ENCODE assay signal across 8 cellular contexts in the genomic region with DNA sequence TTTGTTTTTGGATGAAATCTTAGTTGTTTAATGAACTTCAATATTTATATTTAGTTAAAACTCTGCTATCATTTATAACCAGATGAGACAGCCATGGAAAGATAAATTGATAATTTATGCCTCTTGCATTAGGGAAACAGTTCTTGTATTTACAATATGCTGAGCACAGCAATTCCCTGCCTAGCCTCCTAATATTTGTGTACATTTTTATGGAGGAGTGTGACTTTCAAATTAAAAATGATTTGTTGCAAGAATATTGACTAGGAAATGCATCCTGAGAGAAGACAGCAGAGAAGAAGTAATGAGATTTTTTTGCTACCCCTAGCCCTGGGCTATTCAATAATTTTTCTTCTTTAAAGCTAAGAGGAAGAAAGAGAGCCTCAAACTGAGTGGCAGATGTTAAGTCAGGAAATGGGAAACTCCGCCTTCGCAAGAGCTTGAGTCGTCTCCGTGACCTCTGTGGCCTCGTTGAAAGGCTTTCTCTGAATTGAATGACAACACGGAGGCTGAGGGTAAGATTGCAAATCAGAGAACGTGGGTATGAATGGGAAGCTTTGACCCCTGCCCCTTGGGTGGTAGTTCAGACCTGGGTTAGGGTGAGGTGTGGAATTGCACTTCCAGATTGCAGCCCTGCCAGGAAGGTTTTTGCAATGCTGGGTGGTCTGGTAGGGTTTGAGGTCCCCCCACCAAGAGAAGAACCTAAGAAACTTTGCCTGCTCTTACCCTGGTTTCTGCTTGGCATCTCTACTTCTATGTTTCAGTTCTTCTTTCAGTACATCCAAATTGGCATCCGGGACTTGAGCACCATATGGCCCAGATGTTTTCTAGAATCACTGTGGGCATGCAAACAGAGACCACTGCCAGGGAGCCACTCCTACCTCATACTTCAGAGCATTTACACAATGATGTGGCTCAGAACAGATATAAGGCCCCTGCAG.
DNase-seq lines count a peak whose midpoint lies in the region; ATAC-seq and TF ChIP-seq lines count a peak whose summit lies in the region.

No MANE protein-coding gene starts in this region.

- intact Hi-C loops in activated CD4-positive, alpha-beta T cell treated with anti-CD3 and anti-CD28 coated beads, Interleukin-2, amount 10 ng/mL, durations not matched to agents 24 days and 14 days (cut with micrococcal nuclease), result no loop called here
- intact Hi-C loops in aorta (cut with DNase I), result no loop called here

- no peak overlapping the region for H3K4me3 ChIP-seq in aorta (ENCODE audit: low read length in 2 of 2)

- H3K9me3 ChIP-seq in aorta (ENCODE audit: control insufficient read depth, low read length), result no peaks in the 10 kb centered on the region

- no peak overlapping the region for H3K4me3 Mint-ChIP-seq in activated CD4-positive, alpha-beta T cell treated with anti-CD3 and anti-CD28 coated beads, Interleukin-2, amount 10 ng/mL, durations not matched to agents 24 days and 14 days
- H3K4me3 Mint-ChIP-seq in nephron, result peak overlapping the region; percentile 23 to 51 (median 37)

- peaks cover 6% of the 10 kb centered on the region for H3K9me3 Mint-ChIP-seq in activated CD4-positive, alpha-beta T cell treated with anti-CD3 and anti-CD28 coated beads, Interleukin-2, amount 10 ng/mL, durations not matched to agents 24 days and 14 days
- peaks cover 15% of the 10 kb centered on the region for H3K9me3 Mint-ChIP-seq in nephron

- in situ Hi-C loops in ACHN (cut with HindIII; ENCODE audit: low pct_ligation_motif_present, low pct_unique_long_range_greater_than_20kb, low sequenced_read_pairs), result no loop called here

- H3K36me3 ChIP-seq in aorta (ENCODE audit: control insufficient read depth in 1 of 2, insufficient read depth in 2 of 2, low read length in 1 of 2), result no peaks in the 10 kb centered on the region

- H3K27me3 Mint-ChIP-seq in activated CD4-positive, alpha-beta T cell treated with anti-CD3 and anti-CD28 coated beads, Interleukin-2, amount 10 ng/mL, durations not matched to agents 24 days and 14 days, result peaks cover 6% of the 10 kb centered on the region
- H3K27me3 Mint-ChIP-seq in nephron (ENCODE audit: low read depth), result no peaks in the 10 kb centered on the region

- no peaks in the 10 kb centered on the region for H3K4me1 ChIP-seq in aorta (ENCODE audit: control insufficient read depth in 1 of 2, insufficient read depth in 2 of 2, low read length in 2 of 2)

- WGBS in aorta, 2 donors, result 75% methylated on average over 8 of the region's 8 CpGs

- no peak for TF ChIP-seq CTCF in nephron (IDR thresholded peaks at IDR 0.05; ENCODE audit: unreplicated experiment in 3 of 3)

- ATAC-seq in GM18499 (IDR thresholded peaks at IDR 0.05; ENCODE audit: insufficient read depth, unreplicated experiment), result peak; percentile 74
- ATAC-seq in GM21423 (IDR thresholded peaks at IDR 0.05; ENCODE audit: unreplicated experiment), result peak; percentile 92
- ATAC-seq in HG03558 (IDR thresholded peaks at IDR 0.05; ENCODE audit: extremely low read depth, unreplicated experiment), result peak; percentile 77
- ATAC-seq in aorta (ENCODE audit: low FRiP score), result no peak

- no peak overlapping the region for H3K27ac ChIP-seq in aorta (ENCODE audit: low read depth in 1 of 2, low read length in 2 of 2)

- peaks cover 11% of the 10 kb centered on the region for H3K4me1 Mint-ChIP-seq in activated CD4-positive, alpha-beta T cell treated with anti-CD3 and anti-CD28 coated beads, Interleukin-2, amount 10 ng/mL, durations not matched to agents 24 days and 14 days
- H3K4me1 Mint-ChIP-seq in nephron, result peaks cover 49% of the 10 kb centered on the region

- H3K27me3 ChIP-seq in aorta (ENCODE audit: control insufficient read depth in 1 of 2, insufficient read depth in 2 of 2, low read length in 1 of 2), result no peaks in the 10 kb centered on the region

- peak; percentile 79 for DNase-seq in activated CD4-positive, alpha-beta T cell treated with anti-CD3 and anti-CD28 coated beads, Interleukin-2, amount 10 ng/mL, durations not matched to agents 24 days and 14 days
- no peak for DNase-seq in NCI-H2029 treated with DMSO at 0.1 percent for 48 hours (lab: John Stamatoyannopoulos, UW)
- no peak for DNase-seq in aorta
- no peak for DNase-seq in ACHN

- H3K36me3 Mint-ChIP-seq in activated CD4-positive, alpha-beta T cell treated with anti-CD3 and anti-CD28 coated beads, Interleukin-2, amount 10 ng/mL, durations not matched to agents 24 days and 14 days (ENCODE audit: low read depth), result no peaks in the 10 kb centered on the region
- H3K36me3 Mint-ChIP-seq in nephron (ENCODE audit: low read depth), result peaks cover 21% of the 10 kb centered on the region

- H3K27ac Mint-ChIP-seq in activated CD4-positive, alpha-beta T cell treated with anti-CD3 and anti-CD28 coated beads, Interleukin-2, amount 10 ng/mL, durations not matched to agents 24 days and 14 days, result no peak overlapping the region
- peak overlapping the region; percentile 84 to 98 (median 89) for H3K27ac Mint-ChIP-seq in nephron
